ENCODE assay signal across 31 cellular contexts in the genomic region with DNA sequence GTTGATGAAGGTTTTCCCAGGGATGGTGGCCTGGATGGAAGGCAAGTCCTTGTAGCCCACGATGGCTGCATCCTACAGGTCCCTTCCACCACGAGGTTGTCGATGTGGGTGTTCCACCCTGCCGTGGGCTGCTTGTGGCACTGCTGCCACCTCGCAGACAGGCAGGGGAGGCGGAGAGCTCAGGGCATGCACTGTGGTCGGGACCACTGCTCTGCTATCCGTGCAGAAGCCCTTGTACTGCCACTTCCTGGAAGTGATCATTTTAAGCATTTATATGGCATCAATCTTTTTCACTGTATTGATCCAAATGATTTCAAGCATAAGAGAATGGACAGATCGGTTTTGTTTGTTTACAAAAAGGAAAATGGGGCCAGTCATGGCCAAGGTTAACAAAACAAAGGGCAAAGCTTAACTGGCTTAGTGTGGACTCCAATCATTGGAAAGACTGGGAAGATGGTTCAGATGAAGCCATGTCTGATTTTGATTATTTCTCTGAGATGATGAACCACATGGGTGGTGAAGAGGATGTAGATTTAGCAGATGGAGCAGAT. TPM values are rescaled to one million over a fixed set of nuclear protein-coding genes. Genes with fewer than 3 reads are reported as not detected.
"Had no signal": no experiment of that assay in that cellular context is flagged by ENCODE, and none has a peak within 500 bp of the region (broad histone marks: within the 10 kb centered on the region; RNA-seq: fewer than 3 reads in every experiment).

No MANE protein-coding gene starts in this region.

- ATAC-seq: activated CD4-positive, alpha-beta T cell treated with anti-CD3 and anti-CD28 coated beads for 36 hours; activated CD8-positive, alpha-beta T cell treated with anti-CD3 and anti-CD28 coated beads for 36 hours; activated T-cell treated with anti-CD3 and anti-CD28 coated beads, Interleukin-2, amount 50 U/mL, for 4 hours; activated T-helper 17 cell treated with anti-CD3 and anti-CD28 coated beads, Interleukin-2, amount 50 U/mL, for 72 hours; effector memory CD8-positive, alpha-beta T cell; foreskin keratinocyte; gastrocnemius medialis had no signal

- FAIRE-seq: astrocyte, bronchial epithelial cell had no signal

- H3K27me3 ChIP-seq: brain microvascular endothelial cell, esophagus muscularis mucosa had no signal

- H3K36me3 ChIP-seq: brain microvascular endothelial cell, esophagus muscularis mucosa, gastrocnemius medialis had no signal

- H3K9me3 ChIP-seq: esophagus muscularis mucosa, gastrocnemius medialis had no signal

- DNase-seq: activated CD4-positive, alpha-beta T cell treated with anti-CD3 and anti-CD28 coated beads for 36 hours; activated CD4-positive, alpha-beta T cell treated with anti-CD3 and anti-CD28 coated beads, Interleukin-2, amount 50 U/mL, for 1 hour; activated CD4-positive, alpha-beta T cell treated with anti-CD3 and anti-CD28 coated beads, Interleukin-2, amount 50 U/mL, for 48 hours; activated CD4-positive, CD25-positive, alpha-beta regulatory T cell; activated CD4-positive, CD25-positive, alpha-beta regulatory T cell treated with anti-CD3 and anti-CD28 coated beads, Interleukin-2, amount 50 U/mL, for 72 hours; activated CD8-positive, alpha-beta memory T cell treated with anti-CD3 and anti-CD28 coated beads for 24 hours; activated CD8-positive, alpha-beta T cell treated with anti-CD3 and anti-CD28 coated beads for 36 hours; activated effector memory CD4-positive, alpha-beta T cell treated with Interleukin-2 at 50 U/mL for 16 hours; activated gamma-delta T cell treated with Interleukin-2 at 50 U/mL for 16 hours; activated naive CD4-positive, alpha-beta T cell treated with anti-CD3 and anti-CD28 coated beads, Interleukin-2, amount 50 U/mL, for 16 hours; activated naive CD4-positive, alpha-beta T cell treated with Interleukin-2 at 50 U/mL for 16 hours; activated T-cell treated with anti-CD3 and anti-CD28 coated beads, Interleukin-2, amount 50 U/mL, for 4 hours; amniotic stem cell; anterior cingulate cortex; brain microvascular endothelial cell; cortex of kidney; dermis blood vessel endothelial cell; effector CD4-positive, alpha-beta T cell; effector memory CD8-positive, alpha-beta T cell; erythroblast; foreskin keratinocyte; gastrocnemius medialis; glutamatergic neuron; T-helper 2 cell had no signal

- H3K4me1 ChIP-seq: esophagus muscularis mucosa, foreskin keratinocyte, gastrocnemius medialis had no signal

- H3K27ac ChIP-seq: brain microvascular endothelial cell, esophagus muscularis mucosa, foreskin keratinocyte, gastrocnemius medialis had no signal

- H3K4me3 ChIP-seq: esophagus muscularis mucosa, gastrocnemius medialis had no signal

RNA-seq across cellular contexts. Expression of gene CYP17A1, which starts 8.2 kb away (rescaled TPM):
- total RNA-seq: activated CD4-positive, alpha-beta T cell treated with anti-CD3 and anti-CD28 coated beads for 36 hours; activated CD8-positive, alpha-beta T cell treated with anti-CD3 and anti-CD28 coated beads for 36 hours; activated T-helper 17 cell treated with anti-CD3 and anti-CD28 coated beads, Interleukin-2, amount 50 U/mL, for 72 hours; astrocyte; bronchial epithelial cell; cardiac septum; cerebellum; dermis blood vessel endothelial cell; esophagus muscularis mucosa; foreskin keratinocyte; T-helper 1 cell treated with Interleukin-12 subunit alpha and Interleukin-12 subunit beta and Interleukin-4 antibody, amounts not matched to agents 30 ng/mL and 1 ng/mL, for 36 hours had no signal
- polyA plus RNA-seq: foreskin keratinocyte had no signal

RNA-seq across cellular contexts. Expression of gene AS3MT, which starts 23.8 kb away (rescaled TPM):
- total RNA-seq: T-helper 1 cell treated with Interleukin-12 subunit alpha and Interleukin-12 subunit beta and Interleukin-4 antibody, amounts not matched to agents 30 ng/mL and 1 ng/mL, for 36 hours had no signal
